ENCODE assay signal across 13 cellular contexts in genomic region chr19:47714339-47714738, GRCh38. TPM values are rescaled to one million over a fixed set of nuclear protein-coding genes. Genes with fewer than 3 reads are reported as not detected.
DNase-seq lines count a peak whose midpoint lies in the region; ATAC-seq and TF ChIP-seq lines count a peak whose summit lies in the region.
"Had no signal": no experiment of that assay in that cellular context is flagged by ENCODE, and none has a peak within 500 bp of the region (broad histone marks: within the 10 kb centered on the region; RNA-seq: fewer than 3 reads in every experiment).

No MANE protein-coding gene starts in this region.

- H3K4me3 ChIP-seq in HEK293 (ENCODE audit: low read depth, low read length), result no peak overlapping the region
- H3K4me3 ChIP-seq in astrocyte of the spinal cord (ENCODE audit: low read depth, low read length), result peak overlapping the region; percentile 78
- H3K4me3 ChIP-seq in iPS-20b (ENCODE audit: low read length), result 0 out of 2 replicates have a peak overlapping the region, but pooled peaks have one; percentile 76

- no peak overlapping the region for H3K27ac ChIP-seq in HEK293 (ENCODE audit: extremely low read depth, low read depth, low read length)
- H3K27ac ChIP-seq in iPS-20b (ENCODE audit: low read length), result no peak overlapping the region

- in situ Hi-C loops in astrocyte of the spinal cord (cut with HindIII; ENCODE audit: low sequenced_read_pairs), result no loop called here

- no peaks in the 10 kb centered on the region for H3K36me3 Mint-ChIP-seq in stimulated activated effector memory CD8-positive, alpha-beta T cell treated with anti-CD3 and anti-CD28 coated beads, Interleukin-12 subunit alpha, Interleukin-12 subunit beta, amount 100 ng/mL, for 72 hours

- H3K9ac ChIP-seq in iPS-20b (ENCODE audit: low read depth, low read length), result no peak overlapping the region

- H3K4me1 ChIP-seq in HEK293 (ENCODE audit: control insufficient read depth, insufficient read depth, low read length) (peaks cover 6% of the 10 kb centered on the region; the same call in 1 of the 2 replicates), iPS-20b (ENCODE audit: insufficient read depth, low read length) (no peaks in the 10 kb centered on the region)

- no peaks in the 10 kb centered on the region; the same call in 1 of the 2 replicates for H3K9me3 ChIP-seq in HEK293 (ENCODE audit: control insufficient read depth, insufficient read depth, low read depth, low read length)
- H3K9me3 ChIP-seq in iPS-20b (ENCODE audit: insufficient read depth, low read depth, low read length), result peaks cover 5% of the 10 kb centered on the region; the same call in 1 of the 2 replicates
- H3K9me3 ChIP-seq: pancreas had no signal

- ATAC-seq in stimulated activated effector memory CD8-positive, alpha-beta T cell treated with anti-CD3 and anti-CD28 coated beads, Interleukin-12 subunit alpha, Interleukin-12 subunit beta, amount 100 ng/mL, for 72 hours, result no peak
- ATAC-seq in GM21381 (IDR thresholded peaks at IDR 0.05; ENCODE audit: unreplicated experiment), result no peak
- no peak for ATAC-seq in GM21423 (IDR thresholded peaks at IDR 0.05; ENCODE audit: unreplicated experiment)

- H3K36me3 ChIP-seq in HEK293 (ENCODE audit: control insufficient read depth in 2 of 2, insufficient read depth in 1 of 2, low read length in 2 of 2) (no peaks in the 10 kb centered on the region), iPS-20b (ENCODE audit: insufficient read depth, low read depth, low read length) (no peaks in the 10 kb centered on the region)

- H3K4me3 Mint-ChIP-seq in stimulated activated effector memory CD8-positive, alpha-beta T cell treated with anti-CD3 and anti-CD28 coated beads, Interleukin-12 subunit alpha, Interleukin-12 subunit beta, amount 100 ng/mL, for 72 hours, result peak overlapping the region; percentile 40
- H3K4me3 Mint-ChIP-seq: activated CD4-positive, alpha-beta T cell treated with anti-CD3 and anti-CD28 coated beads, Interleukin-2, amount 10 ng/mL, durations not matched to agents 7 days and 5 days had no signal

- H3K4me1 Mint-ChIP-seq in stimulated activated effector memory CD8-positive, alpha-beta T cell treated with anti-CD3 and anti-CD28 coated beads, Interleukin-12 subunit alpha, Interleukin-12 subunit beta, amount 100 ng/mL, for 72 hours, result peaks cover 13% of the 10 kb centered on the region

- CTCF ChIA-PET in HEK293 (lab: Yijun Ruan, JAX), result interaction anchor here (0.6 to 5.1 kb wide), 6 partner anchors 15 to 268 kb away, joined by 3 to 73 read pairs (median 8); partner anchors contain the start of gene NOP53

- peaks cover 6% of the 10 kb centered on the region; the same call in 1 of the 2 replicates for H3K27me3 ChIP-seq in iPS-20b (ENCODE audit: insufficient read depth, low read length)
- H3K27me3 ChIP-seq: pancreas had no signal

- no peak overlapping the region for H3K27ac Mint-ChIP-seq in stimulated activated effector memory CD8-positive, alpha-beta T cell treated with anti-CD3 and anti-CD28 coated beads, Interleukin-12 subunit alpha, Interleukin-12 subunit beta, amount 100 ng/mL, for 72 hours
- H3K27ac Mint-ChIP-seq: activated CD4-positive, alpha-beta T cell treated with anti-CD3 and anti-CD28 coated beads, Interleukin-2, amount 10 ng/mL, durations not matched to agents 7 days and 5 days had no signal

- no peak for TF ChIP-seq CTCF in HEK293 (tag by site-specific recombination; IDR thresholded peaks at IDR 0.05)
- TF ChIP-seq CTCF in astrocyte of the spinal cord (IDR thresholded peaks at IDR 0.05; ENCODE audit: low read depth, low read length), result no peak

- H3K9me3 Mint-ChIP-seq in stimulated activated effector memory CD8-positive, alpha-beta T cell treated with anti-CD3 and anti-CD28 coated beads, Interleukin-12 subunit alpha, Interleukin-12 subunit beta, amount 100 ng/mL, for 72 hours, result no peaks in the 10 kb centered on the region
- H3K9me3 Mint-ChIP-seq: activated CD4-positive, alpha-beta T cell treated with anti-CD3 and anti-CD28 coated beads, Interleukin-2, amount 10 ng/mL, durations not matched to agents 7 days and 5 days had no signal

- POLR2A ChIA-PET in HEK293 (lab: Yijun Ruan, JAX), result interaction anchor here (1.1 kb wide), 1 partner anchor 41 kb away, joined by 3 read pairs; no protein-coding TSS in a partner anchor

- DNase-seq in astrocyte of the spinal cord (ENCODE audit: low read depth, low spot score) (no peak), HT-29 (ENCODE audit: low spot score) (no peak)
- DNase-seq in stimulated activated effector memory CD8-positive, alpha-beta T cell treated with anti-CD3 and anti-CD28 coated beads, Interleukin-12 subunit alpha, Interleukin-12 subunit beta, amount 100 ng/mL, for 72 hours (ENCODE audit: low spot score in 2 of 2), result no peak
- no peak for DNase-seq in stimulated activated CD4-positive, alpha-beta T cell treated with anti-CD3 and anti-CD28 coated beads, Interleukin-15, amount 100 ng/mL, for 24 hours
- DNase-seq: activated CD4-positive, alpha-beta T cell treated with anti-CD3 and anti-CD28 coated beads, Interleukin-2, amount 10 ng/mL, durations not matched to agents 7 days and 5 days; hippocampal formation; NCI-H146; SHP77 had no signal

TF ChIP-seq in HEK293, 187 proteins besides CTCF, POLR2A, EP300 and RAD21:
- peak; percentile 86 for TF ChIP-seq SETDB1 (IDR thresholded peaks at IDR 0.05; ENCODE audit: insufficient read length, low read length)
- peak; percentile 62; the same call in 1 of the 2 replicates for TF ChIP-seq SCRT1 (tag by site-specific recombination; IDR thresholded peaks at IDR 0.05; ENCODE audit: borderline replicate concordance)
- TF ChIP-seq TRIM28 (IDR thresholded peaks at IDR 0.05; ENCODE audit: borderline replicate concordance, low read length), result peak; percentile 58; the same call in 1 of the 2 replicates
- TF ChIP-seq SCRT2 (tag by site-specific recombination; IDR thresholded peaks at IDR 0.05), result peak; percentile 51
- TF ChIP-seq ZNF248 (tag by site-specific recombination; IDR thresholded peaks at IDR 0.05), result no peak
- TF ChIP-seq ZNF555 (tag by site-specific recombination; conservative IDR thresholded peaks at IDR 0.05), result no peak
- no peak for TF ChIP-seq ZNF544 (tag by site-specific recombination; IDR thresholded peaks at IDR 0.05)
- TF ChIP-seq ZNF221 (tag by site-specific recombination; IDR thresholded peaks at IDR 0.05; ENCODE audit: borderline replicate concordance), result no peak
- no peak for TF ChIP-seq IKZF3 (tag by site-specific recombination; IDR thresholded peaks at IDR 0.05)
- TF ChIP-seq KLF8 (tag by site-specific recombination; IDR thresholded peaks at IDR 0.05), result peak; percentile 42; the same call in 1 of the 2 replicates

RNA-seq across cellular contexts. Expression of gene EHD2, which starts 1.1 kb away (rescaled TPM):
- total RNA-seq in HT-29 (2014; rRNA removed; shearing (Covaris generic)), result 18.4 and 20.3 TPM in 2 replicates
- total RNA-seq: activated CD4-positive, alpha-beta T cell treated with anti-CD3 and anti-CD28 coated beads, Interleukin-2, amount 10 ng/mL, durations not matched to agents 7 days and 5 days had no signal

RNA-seq across cellular contexts. Expression of gene NOP53, which starts 31.0 kb away (rescaled TPM):
- total RNA-seq in HT-29 (2014; rRNA removed; shearing (Covaris generic)), result 300 and 310 TPM in 2 replicates
